Comparison of ENCODE assay signal across 18 cellular contexts in the genomic region with DNA sequence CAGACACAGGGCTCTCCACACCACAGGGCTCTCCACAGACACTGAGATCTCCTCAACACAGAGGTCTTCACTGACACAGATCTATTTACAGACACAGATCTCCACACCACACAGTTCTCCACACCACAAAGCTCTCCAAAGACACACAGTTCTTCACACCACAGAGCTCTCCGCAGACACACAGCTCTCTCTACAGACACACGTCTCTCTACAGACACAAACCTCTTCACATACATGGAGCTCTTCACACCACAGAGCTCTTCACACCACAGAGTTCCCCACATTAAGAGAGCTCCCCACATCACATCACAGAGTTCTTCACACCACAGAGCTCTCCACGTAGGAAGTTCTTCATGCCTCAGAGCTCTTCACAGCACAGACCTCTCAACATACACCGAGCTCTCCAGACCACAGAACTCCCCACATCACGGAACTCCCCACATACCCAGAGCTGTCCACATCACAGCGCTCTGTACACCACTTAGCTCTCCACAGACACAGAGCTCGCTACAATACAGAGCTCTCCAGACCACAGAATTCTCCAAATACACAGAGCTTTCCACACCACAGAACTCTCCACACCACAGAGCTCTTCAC. TPM values are rescaled to one million over a fixed set of nuclear protein-coding genes. Genes with fewer than 3 reads are reported as not detected.
DNase-seq lines count a peak whose midpoint lies in the region; ATAC-seq and TF ChIP-seq lines count a peak whose summit lies in the region.
"Had no signal": no experiment of that assay in that cellular context is flagged by ENCODE, and none has a peak within 500 bp of the region (broad histone marks: within the 10 kb centered on the region; RNA-seq: fewer than 3 reads in every experiment).

No MANE protein-coding gene starts in this region.

- H3K27ac ChIP-seq in coronary artery (no peak overlapping the region), spleen (no peak overlapping the region)
- H3K27ac ChIP-seq: tibial nerve had no signal

- H3K9me3 ChIP-seq in spleen: no peaks in the 10 kb centered on the region
- H3K9me3 ChIP-seq: tibial nerve had no signal

- peak; percentile 16 for DNase-seq in activated T-cell treated with anti-CD3 and anti-CD28 coated beads, Interleukin-2, amount 50 U/mL, for 1 hour
- DNase-seq in activated T-cell treated with anti-CD3 and anti-CD28 coated beads for 4 hours: no peak
- DNase-seq in coronary artery (ENCODE audit: low spot score): peak; percentile 46
- DNase-seq in spleen: peak; percentile 28
- no peak for DNase-seq in SHP77 treated with DMSO at 0.1 percent for 48 hours (lab: John Stamatoyannopoulos, UW)
- DNase-seq: DND-41; hypothalamus; Kasumi-1; kidney; NCI-H1417 treated with DMSO at 0.1 percent for 48 hours; stimulated activated CD4-positive, alpha-beta T cell treated with anti-CD3 and anti-CD28 coated beads, Interleukin-15, amount 100 ng/mL, for 24 hours had no signal

- no peak for TF ChIP-seq POLR2A in spleen (IDR thresholded peaks at IDR 0.05)

- ATAC-seq in HG02852 (IDR thresholded peaks at IDR 0.05; ENCODE audit: unreplicated experiment) (peak; percentile 40), HG03469 (IDR thresholded peaks at IDR 0.05; ENCODE audit: unreplicated experiment) (no peak), HG03280 (IDR thresholded peaks at IDR 0.05; ENCODE audit: unreplicated experiment) (no peak)
- ATAC-seq: HCT116; Panc1; stimulated activated memory B cell treated with anti-CD40 and anti-IgM and Interleukin-4, amounts not matched to agents 10 μg/mL and 1 μg/mL and 100 μg/mL, for 72 hours had no signal

- TF ChIP-seq CTCF in coronary artery (IDR thresholded peaks at IDR 0.05): no peak
- no peak for TF ChIP-seq CTCF in spleen (IDR thresholded peaks at IDR 0.05 in 8 of 11, conservative IDR thresholded peaks at IDR 0.05 in 3 of 11)

- peaks cover 0 to 15% (median 3%) of the 10 kb centered on the region in 6 donors for H3K4me1 ChIP-seq in spleen

- H3K36me3 ChIP-seq in spleen: no peaks in the 10 kb centered on the region
- H3K36me3 ChIP-seq: tibial nerve had no signal

- WGBS in spleen, 5 donors: 25 to 38% (median 38%) methylated on average over 7 of the region's 7 CpGs

- H3K27me3 ChIP-seq in spleen (replicated peaks in 1 of 7): peaks cover 0 to 54% (median 0%) of the 10 kb centered on the region in 7 donors
- H3K27me3 ChIP-seq: tibial nerve had no signal

- intact Hi-C loops in spleen (cut with DNase I; ENCODE audit: low total_unique reads): no loop called here

- H3K4me3 ChIP-seq in coronary artery (no peak overlapping the region), spleen (no peak overlapping the region)
- H3K4me3 ChIP-seq: tibial nerve had no signal

RNA-seq across cellular contexts. Expression of gene ERMARD, which starts 53.9 kb away (rescaled TPM):
- 10 to 100 TPM; 23.1 to 37.8 (median 30.9) TPM for total RNA-seq in spleen
- 10 to 100 TPM; 48.3 to 87.3 (median 57.4) TPM for polyA plus RNA-seq in spleen

RNA-seq across cellular contexts. Expression of gene DYNLT2, which starts 54.0 kb away (rescaled TPM):
- total RNA-seq in spleen: 1 to 10 TPM; 2.8 to 3.8 (median 3.7) TPM
- polyA plus RNA-seq in spleen: 1 to 10 TPM; 3.5 to 3.9 (median 3.6) TPM

Comparison
In these comparisons a context has a peak if more than half of its experiments do, and no peak if none do; other contexts are left out.
1. DNase-seq: peak in activated T-cell treated with anti-CD3 and anti-CD28 coated beads, Interleukin-2, amount 50 U/mL, for 1 hour (single experiment), coronary artery (single experiment) and spleen (single experiment); none in activated T-cell treated with anti-CD3 and anti-CD28 coated beads for 4 hours (single experiment) and SHP77 treated with DMSO at 0.1 percent for 48 hours (single experiment).